ENCODE assay signal across 20 cellular contexts in the genomic region with DNA sequence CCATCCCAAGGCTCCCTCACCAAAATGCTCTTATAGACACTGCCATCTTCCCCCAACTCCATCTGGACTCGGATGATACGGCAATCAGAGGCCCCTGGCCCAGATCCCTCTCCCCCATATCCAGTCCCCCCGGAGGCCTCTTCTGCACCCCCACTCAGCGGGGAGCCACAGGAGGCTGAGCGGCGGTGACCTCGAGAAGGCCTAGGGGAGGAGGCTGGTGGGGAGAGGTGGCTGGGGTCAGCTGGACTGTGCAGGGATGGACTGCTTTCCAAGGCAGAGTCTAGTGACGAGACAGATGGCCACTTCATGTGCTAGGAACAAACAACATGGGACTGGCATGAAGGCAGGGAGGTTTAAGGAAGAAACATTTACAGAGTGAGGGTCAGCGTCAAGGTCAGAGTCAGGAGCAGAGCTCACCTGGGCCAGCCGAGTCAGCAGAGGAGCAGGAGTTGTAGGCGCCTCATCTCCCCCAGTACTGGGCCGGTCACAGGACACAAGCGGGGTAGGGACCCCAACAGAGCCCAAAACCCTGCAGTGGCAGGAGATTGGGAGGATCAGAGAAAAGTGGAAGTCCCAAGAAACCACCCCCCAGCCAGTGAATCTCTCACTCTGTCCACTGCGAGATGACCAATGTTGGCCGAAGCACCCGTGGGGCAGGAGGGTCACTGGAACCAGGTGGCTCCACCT. TPM values are rescaled to one million over a fixed set of nuclear protein-coding genes. Genes with fewer than 3 reads are reported as not detected.
DNase-seq lines count a peak whose midpoint lies in the region; ATAC-seq, FAIRE-seq and TF ChIP-seq lines count a peak whose summit lies in the region.
"Had no signal": no experiment of that assay in that cellular context is flagged by ENCODE, and none has a peak within 500 bp of the region (broad histone marks: within the 10 kb centered on the region; RNA-seq: fewer than 3 reads in every experiment).

No MANE protein-coding gene starts in this region.

- WGBS in SK-N-SH (ENCODE audit: low lambda C conversion rate) = 89% methylated on average over 13 of the region's 16 CpGs
- WGBS in HepG2 (ENCODE audit: low lambda C conversion rate) = 96% methylated on average over 16 of the region's 16 CpGs
- 84% methylated on average over 7 of the region's 16 CpGs for WGBS in right lobe of liver (ENCODE audit: insufficient coverage, low coverage, low lambda C conversion rate, missing lambda C conversion rate)

- POLR2A ChIA-PET in SK-N-SH (lab: Yijun Ruan, JAX) (interaction anchor here (1.8 kb wide), 1 partner anchor 16 kb away, joined by 8 read pairs; a partner anchor contains a TSS), HepG2 (lab: Yijun Ruan, JAX) (interaction anchor here (1.6 to 2.5 kb wide), 2 partner anchors 22 to 44 kb away, joined by 4 to 12 read pairs; a partner anchor contains a TSS)

- no peaks in the 10 kb centered on the region for H3K9me2 ChIP-seq in SK-N-SH

- H3K4me1 Mint-ChIP-seq in neural crest cell = peaks cover 42% of the 10 kb centered on the region

- no peaks in the 10 kb centered on the region for H3K27me3 Mint-ChIP-seq in neural crest cell (ENCODE audit: low read depth)

- ATAC-seq in SK-N-SH treated with all-trans-retinoic acid at 6 μM for 48 hours (no peak), HepG2 (no peak), right lobe of liver (no peak), HG02642 (IDR thresholded peaks at IDR 0.05; ENCODE audit: poor library complexity, unreplicated experiment) (no peak)

- H3K9ac ChIP-seq in SK-N-SH = no peak overlapping the region
- no peak overlapping the region for H3K9ac ChIP-seq in HepG2 (ENCODE audit: insufficient read depth, low read depth, low read length)
- H3K9ac ChIP-seq: KMS-11 had no signal

- in situ Hi-C loops in HepG2 (cut with HindIII; ENCODE audit: extremely low pct_ligation_motif_present, low pct_unique_long_range_greater_than_20kb) = loop anchor here (25.0 kb wide), 1 partner anchor 119 kb away; a partner anchor contains a TSS

- H3K4me1 ChIP-seq in SK-N-SH (ENCODE audit: control insufficient read depth in 1 of 2, insufficient read depth in 2 of 2, low read depth in 1 of 2, low read length in 1 of 2) (peaks cover 5 to 27% of the 10 kb centered on the region in 2 experiments; a peak in 3 of 4 replicates), HepG2 (ENCODE audit: insufficient read depth, low read length) (peaks cover 30% of the 10 kb centered on the region), right lobe of liver (peaks cover 0 to 25% (median 10%) of the 10 kb centered on the region in 4 donors)

- H3K36me3 Mint-ChIP-seq in neural crest cell (ENCODE audit: low read depth) = no peaks in the 10 kb centered on the region

- H3K27ac ChIP-seq in SK-N-SH (ENCODE audit: low read depth in 2 of 2, low read length in 1 of 2) (no peak overlapping the region), HepG2 (ENCODE audit: extremely low read length, insufficient read depth, low read length) (no peak overlapping the region), right lobe of liver (no peak overlapping the region)
- H3K27ac ChIP-seq: 22Rv1, KMS-11, PC-9 had no signal

- H3K9me3 ChIP-seq in SK-N-SH (no peaks in the 10 kb centered on the region), HepG2 (ENCODE audit: low read length) (no peaks in the 10 kb centered on the region), right lobe of liver (no peaks in the 10 kb centered on the region)

- peaks cover 44% of the 10 kb centered on the region for H3K79me2 ChIP-seq in SK-N-SH (ENCODE audit: insufficient read depth)
- H3K79me2 ChIP-seq in HepG2 (ENCODE audit: insufficient read depth, low read length) = peaks cover 24% of the 10 kb centered on the region

- peak overlapping the region; percentile 52 for H3K4me3 Mint-ChIP-seq in neural crest cell

- no peak overlapping the region for H2AFZ ChIP-seq in SK-N-SH (ENCODE audit: low read depth)
- no peak overlapping the region for H2AFZ ChIP-seq in HepG2 (ENCODE audit: low read length)
- H2AFZ ChIP-seq: PC-9 had no signal

- H3K4me2 ChIP-seq in SK-N-SH = no peak overlapping the region
- no peak overlapping the region for H3K4me2 ChIP-seq in HepG2 (ENCODE audit: low read depth, low read length)
- H3K4me2 ChIP-seq: KMS-11, PC-9 had no signal

- intact Hi-C loops in HepG2 (cut with micrococcal nuclease; ENCODE audit: unreplicated experiment) = no loop called here
- intact Hi-C loops in right lobe of liver (cut with DNase I) = no loop called here

- H3K9me3 Mint-ChIP-seq in neural crest cell = no peaks in the 10 kb centered on the region
- H3K9me3 Mint-ChIP-seq: CD8-positive, alpha-beta memory T cell had no signal

- no peak for FAIRE-seq in HepG2 (lab: Jason Lieb, UNC)
- FAIRE-seq: G401.6 had no signal

- TF ChIP-seq RAD21 in SK-N-SH (IDR thresholded peaks at IDR 0.05; ENCODE audit: low read length) = no peak
- TF ChIP-seq RAD21 in HepG2 (CRISPR knock-in tag; IDR thresholded peaks at IDR 0.05) = no peak

- no peak; a peak in 1 of 4 replicates for TF ChIP-seq POLR2A in HepG2 (IDR thresholded peaks at IDR 0.05; ENCODE audit: insufficient read depth in 1 of 2, low read depth in 2 of 2, low read length in 2 of 2)
- TF ChIP-seq POLR2A in right lobe of liver (IDR thresholded peaks at IDR 0.05) = no peak

- H3K27me3 ChIP-seq in SK-N-SH (ENCODE audit: insufficient read depth) (no peaks in the 10 kb centered on the region), HepG2 (ENCODE audit: control insufficient read depth in 1 of 2, insufficient read depth in 2 of 2, low read length in 2 of 2) (no peaks in the 10 kb centered on the region; a peak in 1 of 5 replicates), right lobe of liver (no peaks in the 10 kb centered on the region)

- H3K4me3 ChIP-seq in SK-N-SH (ENCODE audit: low read depth in 2 of 2, low read length in 1 of 2) (no peak overlapping the region), HepG2 (replicated peaks in 1 of 3; ENCODE audit: insufficient read depth in 1 of 3, low read depth in 2 of 3, low read length in 3 of 3) (no peak overlapping the region), right lobe of liver (no peak overlapping the region)
- H3K4me3 ChIP-seq: PC-9 had no signal

- BruUV-seq in HepG2 (replicated peaks; lab: Mats Ljungman, UMichigan) = no TSS peak

- TF ChIP-seq EP300 in SK-N-SH (IDR thresholded peaks at IDR 0.05; ENCODE audit: borderline replicate concordance in 1 of 2, low read depth in 1 of 2, low read length in 1 of 2) (no peak), HepG2 (IDR thresholded peaks at IDR 0.05; ENCODE audit: low read depth in 2 of 2, low read length in 2 of 2) (no peak), HepG2 (CRISPR knock-in tag; IDR thresholded peaks at IDR 0.05; ENCODE audit: borderline replicate concordance) (no peak)

- CTCF ChIA-PET in SK-N-SH (lab: Yijun Ruan, JAX) = interaction anchor here (1.4 kb wide), 1 partner anchor 16 kb away, joined by 4 read pairs; a partner anchor contains a TSS
- CTCF ChIA-PET in HepG2 (lab: Yijun Ruan, JAX; ENCODE audit: low intra/inter-chr PET ratio, low total read pairs) = no interaction called here

- no peak for TF ChIP-seq CTCF in SK-N-SH (IDR thresholded peaks at IDR 0.05)
- TF ChIP-seq CTCF in HepG2 (CRISPR knock-in tag; IDR thresholded peaks at IDR 0.05) = no peak
- TF ChIP-seq CTCF in right lobe of liver (IDR thresholded peaks at IDR 0.05) = no peak
- TF ChIP-seq CTCF in neural crest cell (conservative IDR thresholded peaks at IDR 0.05) = no peak

- no peak overlapping the region for H3K27ac Mint-ChIP-seq in neural crest cell (ENCODE audit: unreplicated experiment)

- DNase-seq in SK-N-SH = no peak
- no peak for DNase-seq in HepG2 (ENCODE audit: low spot score)
- no peak for DNase-seq in right lobe of liver
- DNase-seq in neural crest cell (ENCODE audit: low read depth, low spot score) = no peak
- DNase-seq in germinal center (ENCODE audit: low spot score) = no peak
- no peak for DNase-seq in iPS-NIHi11 (ENCODE audit: low spot score)
- DNase-seq: CD8-positive, alpha-beta memory T cell; DND-41; H7; NCI-H1436 treated with DMSO at 0.1 percent for 48 hours; NCI-H2029 treated with DMSO at 0.1 percent for 48 hours; NCI-H510A treated with DMSO at 0.1 percent for 48 hours; NCI-H82 had no signal

- H3F3A ChIP-seq in SK-N-SH (replicated peaks; ENCODE audit: insufficient read depth) = peaks cover 3% of the 10 kb centered on the region

- peaks cover 17 to 52% of the 10 kb centered on the region in 2 experiments for H3K36me3 ChIP-seq in SK-N-SH (replicated peaks in 1 of 2; ENCODE audit: control insufficient read depth in 1 of 2, insufficient read depth in 2 of 2, low read length in 1 of 2)
- H3K36me3 ChIP-seq in HepG2 (replicated peaks in 1 of 2; ENCODE audit: control insufficient read depth in 1 of 2, insufficient read depth in 2 of 2, low read length in 2 of 2) = peaks cover 10 to 24% of the 10 kb centered on the region in 2 experiments
- peaks cover 0 to 34% (median 4%) of the 10 kb centered on the region in 4 donors for H3K36me3 ChIP-seq in right lobe of liver

- no peaks in the 10 kb centered on the region for H4K20me1 ChIP-seq in SK-N-SH (ENCODE audit: insufficient read depth)
- no peaks in the 10 kb centered on the region for H4K20me1 ChIP-seq in HepG2 (ENCODE audit: insufficient read depth, low read length)

RNA-seq across cellular contexts. Expression of a gene that starts 3.7 kb away (rescaled TPM):
- polyA plus RNA-seq in SK-N-SH (2012; rRNA removed) (182 and 213 TPM in 2 replicates), HepG2 (2011; rRNA removed) (75.5 and 92.2 TPM in 2 replicates)
- 233 and 285 TPM in 2 replicates for polyA plus RNA-seq in SK-N-SH (2012; cell fraction: cytosol; rRNA removed)
- 113 and 143 TPM in 2 replicates for polyA plus RNA-seq in SK-N-SH (2012; cell fraction: nucleus; rRNA removed)
- total RNA-seq in HepG2 (2016; rRNA removed; fragmentation: Illumina TruSeq; extraction: Trizol) (87.0 and 118 TPM in 2 replicates), right lobe of liver (10 to 100 TPM; 23.8 to 35.2 (median 27.5) TPM), neural crest cell (54.9 and 61.4 TPM in 2 replicates)
- total RNA-seq in HepG2 (2016; cell fraction: cytosol; rRNA removed; fragmentation: Illumina TruSeq; extraction: Trizol; ENCODE audit: low read depth) = 21.9 and 25.1 TPM in 2 replicates
- 97.0 and 123 TPM in 2 replicates for total RNA-seq in HepG2 (2016; cell fraction: insoluble cytoplasmic fraction; rRNA removed; fragmentation: Illumina TruSeq; extraction: Trizol)
- 19.5 and 24.7 TPM in 2 replicates for total RNA-seq in HepG2 (2016; cell fraction: membrane; rRNA removed; fragmentation: Illumina TruSeq; extraction: Trizol)
- 35.5 and 41.4 TPM in 2 replicates for total RNA-seq in HepG2 (2016; cell fraction: nucleus; rRNA removed; fragmentation: Illumina TruSeq; extraction: Trizol)
- polyA plus RNA-seq in HepG2 (2011; cell fraction: cytosol; rRNA removed) = 41.4 and 48.4 TPM in 2 replicates
- 65.1 and 96.7 TPM in 2 replicates for polyA plus RNA-seq in HepG2 (2011; cell fraction: nucleus; rRNA removed)
- polyA plus RNA-seq in HepG2 (2012) = 78.6 and 94.5 TPM in 2 replicates
- 20.6 and 21.5 TPM in 2 replicates for polyA plus RNA-seq in HepG2 (2016; cell fraction: cytosol; fragmentation: Illumina TruSeq; extraction: Trizol; ENCODE audit: low read depth)
- 142 and 148 TPM in 2 replicates for polyA plus RNA-seq in HepG2 (2016; cell fraction: insoluble cytoplasmic fraction; fragmentation: Illumina TruSeq; extraction: Trizol; ENCODE audit: low read depth)
- polyA plus RNA-seq in HepG2 (2016; cell fraction: membrane; fragmentation: Illumina TruSeq; extraction: Trizol; ENCODE audit: low read depth) = 20.0 and 22.3 TPM in 2 replicates
- 80.0 and 80.7 TPM in 2 replicates for polyA plus RNA-seq in HepG2 (2016; cell fraction: nucleus; fragmentation: Illumina TruSeq; extraction: Trizol; ENCODE audit: insufficient read depth, low read depth)
- 11.7 and 27.1 TPM in 2 replicates for polyA minus RNA-seq in HepG2 (2011; rRNA and poly(A)+ RNA removed; ENCODE audit: low replicate concordance)
- 14.2 and 19.7 TPM in 2 replicates for polyA minus RNA-seq in HepG2 (2011; cell fraction: cytosol; rRNA and poly(A)+ RNA removed)
- polyA minus RNA-seq in HepG2 (2011; cell fraction: nucleus; rRNA and poly(A)+ RNA removed) = 28.1 and 34.1 TPM in 2 replicates

RNA-seq across cellular contexts. Expression of a gene that starts 4.1 kb away (rescaled TPM):
- polyA plus RNA-seq in SK-N-SH (2012; rRNA removed) (153 and 172 TPM in 2 replicates), HepG2 (2011; rRNA removed) (47.4 and 54.6 TPM in 2 replicates)
- polyA plus RNA-seq in SK-N-SH (2012; cell fraction: cytosol; rRNA removed) = 76.0 and 91.7 TPM in 2 replicates
- polyA plus RNA-seq in SK-N-SH (2012; cell fraction: nucleus; rRNA removed) = 421 and 466 TPM in 2 replicates
- total RNA-seq in HepG2 (2016; rRNA removed; fragmentation: Illumina TruSeq; extraction: Trizol) (99.9 and 105 TPM in 2 replicates), right lobe of liver (10 to 100 TPM; 13.1 to 35.2 (median 23.9) TPM), neural crest cell (54.5 and 60.6 TPM in 2 replicates)
- 34.0 and 45.3 TPM in 2 replicates for total RNA-seq in HepG2 (2016; cell fraction: cytosol; rRNA removed; fragmentation: Illumina TruSeq; extraction: Trizol; ENCODE audit: low read depth)
- 93.2 and 108 TPM in 2 replicates for total RNA-seq in HepG2 (2016; cell fraction: insoluble cytoplasmic fraction; rRNA removed; fragmentation: Illumina TruSeq; extraction: Trizol)
- total RNA-seq in HepG2 (2016; cell fraction: membrane; rRNA removed; fragmentation: Illumina TruSeq; extraction: Trizol) = 44.8 and 48.1 TPM in 2 replicates
- 67.1 and 84.6 TPM in 2 replicates for total RNA-seq in HepG2 (2016; cell fraction: nucleus; rRNA removed; fragmentation: Illumina TruSeq; extraction: Trizol)
- polyA plus RNA-seq in HepG2 (2011; cell fraction: cytosol; rRNA removed) = 33.7 and 44.0 TPM in 2 replicates
- polyA plus RNA-seq in HepG2 (2011; cell fraction: nucleus; rRNA removed) = 100 and 101 TPM in 2 replicates
- 40.9 and 53.3 TPM in 2 replicates for polyA plus RNA-seq in HepG2 (2012)
- polyA plus RNA-seq in HepG2 (2016; cell fraction: cytosol; fragmentation: Illumina TruSeq; extraction: Trizol; ENCODE audit: low read depth) = 30.0 and 32.0 TPM in 2 replicates
- 82.3 and 87.5 TPM in 2 replicates for polyA plus RNA-seq in HepG2 (2016; cell fraction: insoluble cytoplasmic fraction; fragmentation: Illumina TruSeq; extraction: Trizol; ENCODE audit: low read depth)
- polyA plus RNA-seq in HepG2 (2016; cell fraction: membrane; fragmentation: Illumina TruSeq; extraction: Trizol; ENCODE audit: low read depth) = 32.2 and 32.4 TPM in 2 replicates
- polyA plus RNA-seq in HepG2 (2016; cell fraction: nucleus; fragmentation: Illumina TruSeq; extraction: Trizol; ENCODE audit: insufficient read depth, low read depth) = 115 and 128 TPM in 2 replicates
- 106 and 108 TPM in 2 replicates for polyA minus RNA-seq in HepG2 (2011; rRNA and poly(A)+ RNA removed; ENCODE audit: low replicate concordance)
- 39.5 and 44.8 TPM in 2 replicates for polyA minus RNA-seq in HepG2 (2011; cell fraction: cytosol; rRNA and poly(A)+ RNA removed)
- polyA minus RNA-seq in HepG2 (2011; cell fraction: nucleus; rRNA and poly(A)+ RNA removed) = 38.6 and 63.3 TPM in 2 replicates

RNA-seq across cellular contexts. Expression of a gene that starts 5.6 kb away (rescaled TPM):
- polyA plus RNA-seq in SK-N-SH (2012; rRNA removed) (59.4 and 71.2 TPM in 2 replicates), HepG2 (2011; rRNA removed) (47.4 and 55.8 TPM in 2 replicates)
- polyA plus RNA-seq in SK-N-SH (2012; cell fraction: cytosol; rRNA removed) = 19.9 and 29.3 TPM in 2 replicates
- 331 and 334 TPM in 2 replicates for polyA plus RNA-seq in SK-N-SH (2012; cell fraction: nucleus; rRNA removed)
- total RNA-seq in HepG2 (2016; rRNA removed; fragmentation: Illumina TruSeq; extraction: Trizol) (16.5 and 22.9 TPM in 2 replicates), right lobe of liver (10 to 100 TPM; 15.1 to 30.6 (median 23.3) TPM), neural crest cell (51.9 and 56.0 TPM in 2 replicates)
- 5.6 and 5.8 TPM in 2 replicates for total RNA-seq in HepG2 (2016; cell fraction: cytosol; rRNA removed; fragmentation: Illumina TruSeq; extraction: Trizol; ENCODE audit: low read depth)
- total RNA-seq in HepG2 (2016; cell fraction: insoluble cytoplasmic fraction; rRNA removed; fragmentation: Illumina TruSeq; extraction: Trizol) = 14.4 and 22.0 TPM in 2 replicates
- 14.1 and 14.8 TPM in 2 replicates for total RNA-seq in HepG2 (2016; cell fraction: membrane; rRNA removed; fragmentation: Illumina TruSeq; extraction: Trizol)
- total RNA-seq in HepG2 (2016; cell fraction: nucleus; rRNA removed; fragmentation: Illumina TruSeq; extraction: Trizol) = 21.1 and 24.8 TPM in 2 replicates
- polyA plus RNA-seq in HepG2 (2011; cell fraction: cytosol; rRNA removed) = 24.1 and 32.5 TPM in 2 replicates
- polyA plus RNA-seq in HepG2 (2011; cell fraction: nucleus; rRNA removed) = 260 and 280 TPM in 2 replicates
- 33.1 and 35.4 TPM in 2 replicates for polyA plus RNA-seq in HepG2 (2012)
- polyA plus RNA-seq in HepG2 (2016; cell fraction: cytosol; fragmentation: Illumina TruSeq; extraction: Trizol; ENCODE audit: low read depth) = 4.2 and 4.6 TPM in 2 replicates
- polyA plus RNA-seq in HepG2 (2016; cell fraction: insoluble cytoplasmic fraction; fragmentation: Illumina TruSeq; extraction: Trizol; ENCODE audit: low read depth) = 12.1 and 14.6 TPM in 2 replicates
- 9.4 and 10.4 TPM in 2 replicates for polyA plus RNA-seq in HepG2 (2016; cell fraction: membrane; fragmentation: Illumina TruSeq; extraction: Trizol; ENCODE audit: low read depth)
- polyA plus RNA-seq in HepG2 (2016; cell fraction: nucleus; fragmentation: Illumina TruSeq; extraction: Trizol; ENCODE audit: insufficient read depth, low read depth) = 53.5 and 54.5 TPM in 2 replicates
- polyA minus RNA-seq in HepG2 (2011; rRNA and poly(A)+ RNA removed; ENCODE audit: low replicate concordance) = 47.5 and 84.0 TPM in 2 replicates
- polyA minus RNA-seq in HepG2 (2011; cell fraction: cytosol; rRNA and poly(A)+ RNA removed) = 16.0 and 18.0 TPM in 2 replicates
- polyA minus RNA-seq in HepG2 (2011; cell fraction: nucleus; rRNA and poly(A)+ RNA removed) = 45.7 and 51.1 TPM in 2 replicates

RNA-seq across cellular contexts. Expression of a gene that starts 16.2 kb away (rescaled TPM):
- polyA plus RNA-seq in SK-N-SH (2012; rRNA removed) = 0.55 and 0.56 TPM in 2 replicates
- 0.27 and 0.42 TPM in 2 replicates for polyA plus RNA-seq in SK-N-SH (2012; cell fraction: cytosol; rRNA removed)
- 0.38 TPM in 2 replicates for polyA plus RNA-seq in SK-N-SH (2012; cell fraction: nucleus; rRNA removed)
- 0.27 TPM in 1 of 2 replicates, not detected in the other for total RNA-seq in HepG2 (2016; rRNA removed; fragmentation: Illumina TruSeq; extraction: Trizol)
- total RNA-seq in HepG2 (2016; cell fraction: cytosol; rRNA removed; fragmentation: Illumina TruSeq; extraction: Trizol; ENCODE audit: low read depth) = not detected in 2 replicates
- total RNA-seq in HepG2 (2016; cell fraction: insoluble cytoplasmic fraction; rRNA removed; fragmentation: Illumina TruSeq; extraction: Trizol) = 0.19 TPM in 1 of 2 replicates, not detected in the other
- not detected in 2 replicates for total RNA-seq in HepG2 (2016; cell fraction: membrane; rRNA removed; fragmentation: Illumina TruSeq; extraction: Trizol)
- total RNA-seq in HepG2 (2016; cell fraction: nucleus; rRNA removed; fragmentation: Illumina TruSeq; extraction: Trizol) = 0.37 and 0.56 TPM in 2 replicates
- polyA plus RNA-seq in HepG2 (2011; rRNA removed) = 0.04 TPM in 1 of 2 replicates, not detected in the other
- polyA plus RNA-seq in HepG2 (2011; cell fraction: cytosol; rRNA removed) = not detected in 2 replicates
- polyA plus RNA-seq in HepG2 (2011; cell fraction: nucleus; rRNA removed) = 0.26 and 0.31 TPM in 2 replicates
- 0.27 TPM in 1 of 2 replicates, not detected in the other for polyA plus RNA-seq in HepG2 (2012)
- polyA plus RNA-seq in HepG2 (2016; cell fraction: cytosol; fragmentation: Illumina TruSeq; extraction: Trizol; ENCODE audit: low read depth) = not detected in 2 replicates
- polyA plus RNA-seq in HepG2 (2016; cell fraction: insoluble cytoplasmic fraction; fragmentation: Illumina TruSeq; extraction: Trizol; ENCODE audit: low read depth) = not detected in 2 replicates
- polyA plus RNA-seq in HepG2 (2016; cell fraction: membrane; fragmentation: Illumina TruSeq; extraction: Trizol; ENCODE audit: low read depth) = not detected in 2 replicates
- not detected in 2 replicates for polyA plus RNA-seq in HepG2 (2016; cell fraction: nucleus; fragmentation: Illumina TruSeq; extraction: Trizol; ENCODE audit: insufficient read depth, low read depth)
- 0.46 and 1.4 TPM in 2 replicates for polyA minus RNA-seq in HepG2 (2011; rRNA and poly(A)+ RNA removed; ENCODE audit: low replicate concordance)
- not detected in 2 replicates for polyA minus RNA-seq in HepG2 (2011; cell fraction: cytosol; rRNA and poly(A)+ RNA removed)
- 2.2 and 2.6 TPM in 2 replicates for polyA minus RNA-seq in HepG2 (2011; cell fraction: nucleus; rRNA and poly(A)+ RNA removed)
- total RNA-seq in right lobe of liver = 1 to 10 TPM in 4 of 6 experiments, under 1 TPM in 2; 0.79 to 1.7 (median 1.4) TPM
- total RNA-seq in neural crest cell = 2.0 and 2.8 TPM in 2 replicates
- total RNA-seq: M059J had no signal

RNA-seq across cellular contexts. Expression of a gene that starts 20.7 kb away (rescaled TPM):
- 27.9 and 44.5 TPM in 2 replicates for polyA plus RNA-seq in SK-N-SH (2012; rRNA removed)
- polyA plus RNA-seq in SK-N-SH (2012; cell fraction: cytosol; rRNA removed) = 24.4 and 34.4 TPM in 2 replicates
- 84.8 and 160 TPM in 2 replicates for polyA plus RNA-seq in SK-N-SH (2012; cell fraction: nucleus; rRNA removed)
- 16.4 and 32.3 TPM in 2 replicates for total RNA-seq in HepG2 (2016; rRNA removed; fragmentation: Illumina TruSeq; extraction: Trizol)
- total RNA-seq in HepG2 (2016; cell fraction: cytosol; rRNA removed; fragmentation: Illumina TruSeq; extraction: Trizol; ENCODE audit: low read depth) = 3.4 and 4.1 TPM in 2 replicates
- total RNA-seq in HepG2 (2016; cell fraction: insoluble cytoplasmic fraction; rRNA removed; fragmentation: Illumina TruSeq; extraction: Trizol) = 13.6 and 35.0 TPM in 2 replicates
- total RNA-seq in HepG2 (2016; cell fraction: membrane; rRNA removed; fragmentation: Illumina TruSeq; extraction: Trizol) = 11.4 and 11.8 TPM in 2 replicates
- 44.6 and 52.1 TPM in 2 replicates for total RNA-seq in HepG2 (2016; cell fraction: nucleus; rRNA removed; fragmentation: Illumina TruSeq; extraction: Trizol)
- 27.4 and 34.1 TPM in 2 replicates for polyA plus RNA-seq in HepG2 (2011; rRNA removed)
- 14.8 and 18.3 TPM in 2 replicates for polyA plus RNA-seq in HepG2 (2011; cell fraction: cytosol; rRNA removed)
- polyA plus RNA-seq in HepG2 (2011; cell fraction: nucleus; rRNA removed) = 62.2 and 64.2 TPM in 2 replicates
- 21.4 and 27.7 TPM in 2 replicates for polyA plus RNA-seq in HepG2 (2012)
- 3.1 and 3.4 TPM in 2 replicates for polyA plus RNA-seq in HepG2 (2016; cell fraction: cytosol; fragmentation: Illumina TruSeq; extraction: Trizol; ENCODE audit: low read depth)
- polyA plus RNA-seq in HepG2 (2016; cell fraction: insoluble cytoplasmic fraction; fragmentation: Illumina TruSeq; extraction: Trizol; ENCODE audit: low read depth) = 15.2 and 22.3 TPM in 2 replicates
- 9.3 and 9.6 TPM in 2 replicates for polyA plus RNA-seq in HepG2 (2016; cell fraction: membrane; fragmentation: Illumina TruSeq; extraction: Trizol; ENCODE audit: low read depth)
- 88.3 and 92.5 TPM in 2 replicates for polyA plus RNA-seq in HepG2 (2016; cell fraction: nucleus; fragmentation: Illumina TruSeq; extraction: Trizol; ENCODE audit: insufficient read depth, low read depth)
- polyA minus RNA-seq in HepG2 (2011; rRNA and poly(A)+ RNA removed; ENCODE audit: low replicate concordance) = 44.2 and 51.1 TPM in 2 replicates
- 23.7 and 33.9 TPM in 2 replicates for polyA minus RNA-seq in HepG2 (2011; cell fraction: cytosol; rRNA and poly(A)+ RNA removed)
- polyA minus RNA-seq in HepG2 (2011; cell fraction: nucleus; rRNA and poly(A)+ RNA removed) = 18.7 and 22.5 TPM in 2 replicates
- total RNA-seq in right lobe of liver = 100 to 1,000 TPM in 5 of 6 experiments, 10 to 100 TPM in 1; 89.2 to 140 (median 124) TPM
- 15.4 and 16.2 TPM in 2 replicates for total RNA-seq in neural crest cell
